Comparison of ENCODE assay signal across 19 cellular contexts in genomic region chr10:1217237-1217587, GRCh38.
DNase-seq lines count a peak whose midpoint lies in the region; ATAC-seq and TF ChIP-seq lines count a peak whose summit lies in the region.
"Had no signal": no experiment of that assay in that cellular context is flagged by ENCODE, and none has a peak within 500 bp of the region (broad histone marks: within the 10 kb centered on the region; RNA-seq: fewer than 3 reads in every experiment).

No MANE protein-coding gene starts in this region.

- ATAC-seq in upper lobe of right lung = no peak
- ATAC-seq in stimulated activated memory B cell treated with anti-CD40 and anti-IgM and Interleukin-4, amounts not matched to agents 10 μg/mL and 1 μg/mL and 100 μg/mL, for 72 hours = no peak
- ATAC-seq: CD8-positive, alpha-beta T cell; GM12878; HCT116 had no signal

- no peaks in the 10 kb centered on the region for H3K4me1 ChIP-seq in upper lobe of right lung
- H3K4me1 ChIP-seq: BLaER1, Caco-2 had no signal

- H3K36me3 Mint-ChIP-seq in activated CD4-positive, alpha-beta T cell treated with anti-CD3 and anti-CD28 coated beads, Interleukin-2, amount 10 ng/mL, durations not matched to agents 24 days and 14 days (ENCODE audit: low read depth) = no peaks in the 10 kb centered on the region
- H3K36me3 Mint-ChIP-seq in immature natural killer cell = no peaks in the 10 kb centered on the region
- no peaks in the 10 kb centered on the region for H3K36me3 Mint-ChIP-seq in stimulated activated memory B cell treated with anti-CD40 and anti-IgM and Interleukin-4, amounts not matched to agents 10 μg/mL and 1 μg/mL and 100 μg/mL, for 72 hours
- H3K36me3 Mint-ChIP-seq: CD4-positive, CD25-positive, alpha-beta regulatory T cell; CD8-positive, alpha-beta T cell had no signal

- H3K27me3 Mint-ChIP-seq in activated CD4-positive, alpha-beta T cell treated with anti-CD3 and anti-CD28 coated beads, Interleukin-2, amount 10 ng/mL, durations not matched to agents 24 days and 14 days = no peaks in the 10 kb centered on the region
- H3K27me3 Mint-ChIP-seq in immature natural killer cell (ENCODE audit: low read depth in 3 of 3) = peaks cover 0 to 3% (median 3%) of the 10 kb centered on the region in 3 donors
- no peaks in the 10 kb centered on the region for H3K27me3 Mint-ChIP-seq in stimulated activated memory B cell treated with anti-CD40 and anti-IgM and Interleukin-4, amounts not matched to agents 10 μg/mL and 1 μg/mL and 100 μg/mL, for 72 hours
- H3K27me3 Mint-ChIP-seq: B cell; CD4-positive, CD25-positive, alpha-beta regulatory T cell had no signal

- H3K4me1 Mint-ChIP-seq in activated CD4-positive, alpha-beta T cell treated with anti-CD3 and anti-CD28 coated beads, Interleukin-2, amount 10 ng/mL, durations not matched to agents 24 days and 14 days = no peaks in the 10 kb centered on the region
- H3K4me1 Mint-ChIP-seq in immature natural killer cell = no peaks in the 10 kb centered on the region
- H3K4me1 Mint-ChIP-seq in stimulated activated memory B cell treated with anti-CD40 and anti-IgM and Interleukin-4, amounts not matched to agents 10 μg/mL and 1 μg/mL and 100 μg/mL, for 72 hours = no peaks in the 10 kb centered on the region
- H3K4me1 Mint-ChIP-seq: B cell; CD4-positive, CD25-positive, alpha-beta regulatory T cell had no signal

- no peaks in the 10 kb centered on the region for H3K9me3 Mint-ChIP-seq in activated CD4-positive, alpha-beta T cell treated with anti-CD3 and anti-CD28 coated beads, Interleukin-2, amount 10 ng/mL, durations not matched to agents 24 days and 14 days
- H3K9me3 Mint-ChIP-seq in immature natural killer cell = peaks cover 0 to 3% (median 0%) of the 10 kb centered on the region in 6 donors
- H3K9me3 Mint-ChIP-seq in stimulated activated memory B cell treated with anti-CD40 and anti-IgM and Interleukin-4, amounts not matched to agents 10 μg/mL and 1 μg/mL and 100 μg/mL, for 72 hours = no peaks in the 10 kb centered on the region

- no peak overlapping the region for H3K4me3 Mint-ChIP-seq in activated CD4-positive, alpha-beta T cell treated with anti-CD3 and anti-CD28 coated beads, Interleukin-2, amount 10 ng/mL, durations not matched to agents 24 days and 14 days
- H3K4me3 Mint-ChIP-seq in immature natural killer cell = no peak overlapping the region
- H3K4me3 Mint-ChIP-seq in stimulated activated memory B cell treated with anti-CD40 and anti-IgM and Interleukin-4, amounts not matched to agents 10 μg/mL and 1 μg/mL and 100 μg/mL, for 72 hours = no peak overlapping the region
- H3K4me3 Mint-ChIP-seq: B cell; CD4-positive, CD25-positive, alpha-beta regulatory T cell; CD8-positive, alpha-beta T cell had no signal

- no peaks in the 10 kb centered on the region for H3K9me3 ChIP-seq in upper lobe of right lung

- TF ChIP-seq CTCF in upper lobe of right lung (IDR thresholded peaks at IDR 0.05) = no peak

- no peak overlapping the region for H3K27ac ChIP-seq in upper lobe of right lung
- H3K27ac ChIP-seq: 22Rv1, BLaER1, C4-2B, GM23248 had no signal

- no peak overlapping the region for H3K27ac Mint-ChIP-seq in activated CD4-positive, alpha-beta T cell treated with anti-CD3 and anti-CD28 coated beads, Interleukin-2, amount 10 ng/mL, durations not matched to agents 24 days and 14 days
- H3K27ac Mint-ChIP-seq in immature natural killer cell = no peak overlapping the region
- H3K27ac Mint-ChIP-seq in stimulated activated memory B cell treated with anti-CD40 and anti-IgM and Interleukin-4, amounts not matched to agents 10 μg/mL and 1 μg/mL and 100 μg/mL, for 72 hours = no peak overlapping the region
- H3K27ac Mint-ChIP-seq: B cell; CD4-positive, CD25-positive, alpha-beta regulatory T cell; CD8-positive, alpha-beta T cell had no signal

- no peaks in the 10 kb centered on the region for H3K36me3 ChIP-seq in upper lobe of right lung
- H3K36me3 ChIP-seq: BLaER1 had no signal

- intact Hi-C loops in activated CD4-positive, alpha-beta T cell treated with anti-CD3 and anti-CD28 coated beads, Interleukin-2, amount 10 ng/mL, durations not matched to agents 24 days and 14 days (cut with micrococcal nuclease) = no loop called here
- intact Hi-C loops in upper lobe of right lung (cut with DNase I) = no loop called here

- H3K4me3 ChIP-seq in upper lobe of right lung = no peak overlapping the region
- H3K4me3 ChIP-seq: BLaER1, GM12878, GM23248 had no signal

- DNase-seq in activated CD4-positive, alpha-beta T cell treated with anti-CD3 and anti-CD28 coated beads, Interleukin-2, amount 10 ng/mL, durations not matched to agents 24 days and 14 days = peak; percentile 23
- no peak for DNase-seq in activated CD4-positive, alpha-beta T cell treated with anti-CD3 and anti-CD28 coated beads, Interleukin-2, amount 50 U/mL, for 1 hour
- peak; percentile 7 for DNase-seq in mucosa of gallbladder (ENCODE audit: low spot score)
- DNase-seq in upper lobe of right lung = peak; percentile 43
- no peak for DNase-seq in immature natural killer cell
- DNase-seq: Caco-2; CD4-positive, CD25-positive, alpha-beta regulatory T cell; DMS79; EL; GDM1; GM23248 had no signal

- H3K27me3 ChIP-seq in upper lobe of right lung = no peaks in the 10 kb centered on the region
- H3K27me3 ChIP-seq: BLaER1 had no signal

Comparison
In these comparisons a context has a peak if more than half of its experiments do, and no peak if none do; other contexts are left out.
1. DNase-seq: peak in activated CD4-positive, alpha-beta T cell treated with anti-CD3 and anti-CD28 coated beads, Interleukin-2, amount 10 ng/mL, durations not matched to agents 24 days and 14 days (single experiment), mucosa of gallbladder (single experiment) and upper lobe of right lung (single experiment); none in activated CD4-positive, alpha-beta T cell treated with anti-CD3 and anti-CD28 coated beads, Interleukin-2, amount 50 U/mL, for 1 hour (single experiment) and immature natural killer cell (0 of 3).